18 cellular contexts compared by ENCODE assay signal in genomic region chr16:3161235-3162018, GRCh38. TPM values are rescaled to one million over a fixed set of nuclear protein-coding genes. Genes with fewer than 3 reads are reported as not detected.
A peak's percentile ranks its signal among the peaks of the same experiment; 100 is the strongest.
DNase-seq lines count a peak whose midpoint lies in the region; ATAC-seq lines count a peak whose summit lies in the region.
"Had no signal": no experiment of that assay in that cellular context is flagged by ENCODE, and none has a peak within 500 bp of the region (broad histone marks: within the 10 kb centered on the region; RNA-seq: fewer than 3 reads in every experiment).

No MANE protein-coding gene starts in this region.

- H3K27ac ChIP-seq in CD4-positive, alpha-beta memory T cell (ENCODE audit: low read depth, low read length): no peak overlapping the region
- H3K27ac ChIP-seq: SK-N-MC, testis had no signal

- H3K4me1 Mint-ChIP-seq in CD4-positive, alpha-beta memory T cell: peaks cover 15 to 46% (median 27%) of the 10 kb centered on the region in 4 donors
- peaks cover 40% of the 10 kb centered on the region for H3K4me1 Mint-ChIP-seq in activated T-cell treated with anti-CD3 and anti-CD28 coated beads, Interleukin-2, amount 50 U/mL, for 24 hours (ENCODE audit: low read depth)

- H3K36me3 ChIP-seq in CD4-positive, alpha-beta memory T cell (ENCODE audit: insufficient read depth, low read length): no peaks in the 10 kb centered on the region
- no peaks in the 10 kb centered on the region for H3K36me3 ChIP-seq in NT2/D1 (ENCODE audit: insufficient read depth, insufficient read length, low read length)

- intact Hi-C loops in CD4-positive, alpha-beta memory T cell (cut with micrococcal nuclease): no loop called here
- intact Hi-C loops in left colon (cut with DNase I, micrococcal nuclease): no loop called here

- H3K27me3 ChIP-seq in CD4-positive, alpha-beta memory T cell (ENCODE audit: insufficient read depth, low read length): no peaks in the 10 kb centered on the region
- peaks cover 20% of the 10 kb centered on the region for H3K27me3 ChIP-seq in NT2/D1 (ENCODE audit: insufficient read depth, insufficient read length)
- H3K27me3 ChIP-seq: testis had no signal

- H3K9me3 Mint-ChIP-seq in CD4-positive, alpha-beta memory T cell: peaks cover 0 to 19% (median 5%) of the 10 kb centered on the region in 8 donors
- no peaks in the 10 kb centered on the region for H3K9me3 Mint-ChIP-seq in activated T-cell treated with anti-CD3 and anti-CD28 coated beads, Interleukin-2, amount 50 U/mL, for 24 hours
- H3K9me3 Mint-ChIP-seq: dendritic cell treated with granulocyte-macrophage colony-stimulating factor and Interleukin-4, amounts not matched to agents 40 ng/mL and 50 ng/mL, for 4 days; HFFc6 had no signal

- H3K9ac ChIP-seq in NT2/D1 (ENCODE audit: insufficient read length, low read depth): peak overlapping the region; percentile 53

- ATAC-seq in left colon (peak; percentile 21), GM18517 (IDR thresholded peaks at IDR 0.05; ENCODE audit: unreplicated experiment) (no peak)
- ATAC-seq: right cardiac atrium had no signal

- CTCF ChIA-PET in CD4-positive, alpha-beta memory T cell (lab: Charles Lee; ENCODE audit: partially characterized antibody): interaction anchor here (0.9 to 6.4 kb wide), 8 partner anchors 12 to 338 kb away, joined by 3 to 36 read pairs (median 4); partner anchors contain the start of gene ZNF213

- peaks cover 0 to 18% of the 10 kb centered on the region in 2 donors for H3K36me3 Mint-ChIP-seq in CD4-positive, alpha-beta memory T cell
- peaks cover 5% of the 10 kb centered on the region for H3K36me3 Mint-ChIP-seq in activated T-cell treated with anti-CD3 and anti-CD28 coated beads, Interleukin-2, amount 50 U/mL, for 24 hours (ENCODE audit: low read depth)

- peaks cover 0 to 2% of the 10 kb centered on the region in 2 donors for H3K27me3 Mint-ChIP-seq in CD4-positive, alpha-beta memory T cell
- peaks cover 8% of the 10 kb centered on the region for H3K27me3 Mint-ChIP-seq in activated T-cell treated with anti-CD3 and anti-CD28 coated beads, Interleukin-2, amount 50 U/mL, for 24 hours

- H3K4me3 Mint-ChIP-seq in CD4-positive, alpha-beta memory T cell: peak overlapping the region in 5 of 8 donors; percentile 43 to 57 (median 47)
- no peak overlapping the region for H3K4me3 Mint-ChIP-seq in activated T-cell treated with anti-CD3 and anti-CD28 coated beads, Interleukin-2, amount 50 U/mL, for 24 hours
- H3K4me3 Mint-ChIP-seq: dendritic cell treated with granulocyte-macrophage colony-stimulating factor and Interleukin-4, amounts not matched to agents 40 ng/mL and 50 ng/mL, for 4 days; HFFc6 had no signal

- H3K9me3 ChIP-seq in CD4-positive, alpha-beta memory T cell (ENCODE audit: control insufficient read depth in 1 of 2, low read length in 2 of 2): no peaks in the 10 kb centered on the region
- no peaks in the 10 kb centered on the region; the same call in 1 of the 2 replicates for H3K9me3 ChIP-seq in NT2/D1 (ENCODE audit: insufficient read depth, low read length)
- H3K9me3 ChIP-seq: testis had no signal

- peaks cover 31% of the 10 kb centered on the region for H3K4me1 ChIP-seq in CD4-positive, alpha-beta memory T cell (ENCODE audit: insufficient read depth, low read length)
- H3K4me1 ChIP-seq in NT2/D1 (ENCODE audit: insufficient read depth, insufficient read length): peaks cover 7% of the 10 kb centered on the region

- DNase-seq in CD4-positive, alpha-beta memory T cell: no peak
- DNase-seq in DMS53 treated with DMSO at 0.1 percent for 48 hours (lab: John Stamatoyannopoulos, UW; ENCODE audit: unreplicated experiment) (peak; percentile 53), NT2/D1 (ENCODE audit: low read depth, low spot score) (no peak), left colon (peak; percentile 44 to 67), cortex of kidney (lab: John Stamatoyannopoulos, UW) (no peak)
- no peak for DNase-seq in activated T-cell treated with anti-CD3 and anti-CD28 coated beads, Interleukin-2, amount 50 U/mL, for 24 hours
- DNase-seq: activated CD4-positive, alpha-beta T cell treated with anti-CD3 and anti-CD28 coated beads, Interleukin-2, amount 50 U/mL, for 48 hours; DMS79 treated with DMSO at 0.1 percent for 48 hours; HFFc6; Karpas-422; NCI-H226; testis had no signal

- H3K27ac Mint-ChIP-seq in CD4-positive, alpha-beta memory T cell: peak overlapping the region in 3 of 7 donors; percentile 46 to 77 (median 68)
- H3K27ac Mint-ChIP-seq in activated T-cell treated with anti-CD3 and anti-CD28 coated beads, Interleukin-2, amount 50 U/mL, for 24 hours: no peak overlapping the region
- H3K27ac Mint-ChIP-seq: dendritic cell treated with granulocyte-macrophage colony-stimulating factor and Interleukin-4, amounts not matched to agents 40 ng/mL and 50 ng/mL, for 4 days; HFFc6 had no signal

- no peak overlapping the region for H3K4me3 ChIP-seq in CD4-positive, alpha-beta memory T cell (ENCODE audit: low read length in 2 of 2)
- peak overlapping the region; percentile 39 for H3K4me3 ChIP-seq in NT2/D1 (ENCODE audit: insufficient read length, low read depth)
- H3K4me3 ChIP-seq: SK-N-MC had no signal

- POLR2A ChIA-PET in CD4-positive, alpha-beta memory T cell (lab: Charles Lee; ENCODE audit: partially characterized antibody): interaction anchor here (0.6 to 5.3 kb wide), 6 partner anchors 10 to 252 kb away, joined by 3 to 72 read pairs (median 11); partner anchors contain the start of gene ZNF213

RNA-seq across cellular contexts. Expression of gene OR1F1, which starts 26.6 kb away (rescaled TPM):
- under 1 TPM; 0.49 to 0.97 TPM for total RNA-seq in CD4-positive, alpha-beta memory T cell
- polyA plus RNA-seq in CD4-positive, alpha-beta memory T cell: not detected
- not detected for total RNA-seq in left colon
- total RNA-seq: HFFc6, mucosa of gallbladder, right cardiac atrium, testis had no signal
- polyA plus RNA-seq: adipose tissue, right cardiac atrium had no signal

RNA-seq across cellular contexts. Expression of gene ZNF213, which starts 26.6 kb away (rescaled TPM):
- 10 to 100 TPM; 14.1 to 14.5 TPM for total RNA-seq in CD4-positive, alpha-beta memory T cell
- 1 to 10 TPM in 1 of 2 donors, under 1 TPM in 1; 0.67 to 3.2 TPM for polyA plus RNA-seq in CD4-positive, alpha-beta memory T cell
- 10 to 100 TPM; 12.3 to 13.8 TPM for total RNA-seq in left colon

RNA-seq across cellular contexts. Expression of gene ZNF205, which starts 49.0 kb away (rescaled TPM):
- not detected for total RNA-seq in CD4-positive, alpha-beta memory T cell
- polyA plus RNA-seq in CD4-positive, alpha-beta memory T cell: under 1 TPM in 1 of 2 donors, not detected in 1; 0.20 TPM
- 1 to 10 TPM; 8.2 to 9.6 TPM for total RNA-seq in left colon

Comparison
In these comparisons a context has a peak if more than half of its experiments do, and no peak if none do; other contexts are left out.
1. DNase-seq: peak in DMS53 treated with DMSO at 0.1 percent for 48 hours (single experiment) and left colon (2 of 2); none in CD4-positive, alpha-beta memory T cell (0 of 5), NT2/D1 (single experiment), activated T-cell treated with anti-CD3 and anti-CD28 coated beads, Interleukin-2, amount 50 U/mL, for 24 hours (single experiment) and cortex of kidney (single experiment).
2. RNA of gene ZNF205, which starts 49.0 kb away (total RNA-seq): 8.2 to 9.6 TPM in left colon; not detected in CD4-positive, alpha-beta memory T cell; every median in the first group is over 4 times any median in the second.